23 cellular contexts compared by ENCODE assay signal in the genomic region with DNA sequence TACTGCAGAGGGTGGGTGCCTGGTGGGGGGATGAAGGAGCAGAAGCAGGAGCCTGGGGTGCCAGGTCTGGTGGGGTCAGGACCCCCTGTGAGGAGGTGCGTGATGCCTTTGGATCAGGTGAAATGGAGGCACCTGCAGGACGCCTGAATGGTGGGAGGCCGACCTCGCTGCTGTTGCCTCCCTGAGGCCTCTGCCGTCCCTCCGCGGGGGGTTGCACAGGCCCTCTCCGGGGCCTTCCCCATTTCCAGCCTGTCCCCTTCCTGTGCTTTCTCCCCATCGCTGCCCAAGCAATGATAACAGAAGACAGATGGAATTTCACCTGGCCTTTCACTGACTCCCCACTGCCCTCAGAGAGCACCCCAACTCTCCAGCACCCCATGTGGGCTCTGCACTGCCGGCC.
DNase-seq lines count a peak whose midpoint lies in the region; ATAC-seq, FAIRE-seq and TF ChIP-seq lines count a peak whose summit lies in the region.
"Had no signal": no experiment of that assay in that cellular context is flagged by ENCODE, and none has a peak within 500 bp of the region (broad histone marks: within the 10 kb centered on the region; RNA-seq: fewer than 3 reads in every experiment).

No MANE protein-coding gene starts in this region.

- 50% methylated on average over 1 of the region's 10 CpGs for WGBS in mammary epithelial cell (ENCODE audit: low coverage, missing lambda C conversion rate)
- 92% methylated on average over 2 of the region's 10 CpGs for WGBS in HepG2 (ENCODE audit: low lambda C conversion rate)

- no peak overlapping the region for H3K4me2 ChIP-seq in mammary epithelial cell (ENCODE audit: insufficient read depth, low read depth, low read length)
- no peak overlapping the region for H3K4me2 ChIP-seq in HepG2 (ENCODE audit: low read depth, low read length)
- H3K4me2 ChIP-seq in neural progenitor cell, result no peak overlapping the region
- H3K4me2 ChIP-seq: A549, GM23338 had no signal

- H3K4me1 ChIP-seq in mammary epithelial cell (ENCODE audit: insufficient read depth, low read length) (peaks cover 5% of the 10 kb centered on the region), HepG2 (ENCODE audit: insufficient read depth, low read length) (no peaks in the 10 kb centered on the region), neural progenitor cell (peaks cover 19% of the 10 kb centered on the region)
- H3K4me1 ChIP-seq: Caco-2 had no signal

- H3K9ac ChIP-seq in mammary epithelial cell (ENCODE audit: insufficient read depth, low read length), result no peak overlapping the region
- no peak overlapping the region for H3K9ac ChIP-seq in HepG2 (ENCODE audit: insufficient read depth, low read depth, low read length)
- no peak overlapping the region for H3K9ac ChIP-seq in neural progenitor cell

- H3K27me3 Mint-ChIP-seq in MCF 10A (ENCODE audit: insufficient read depth, unreplicated experiment), result no peaks in the 10 kb centered on the region
- peaks cover 2% of the 10 kb centered on the region for H3K27me3 Mint-ChIP-seq in neural progenitor cell (ENCODE audit: insufficient read depth, low read depth)
- H3K27me3 Mint-ChIP-seq: CD4-positive, alpha-beta T cell had no signal

- H4K20me1 ChIP-seq in mammary epithelial cell (ENCODE audit: insufficient read depth, low read length) (no peaks in the 10 kb centered on the region), HepG2 (ENCODE audit: insufficient read depth, low read length) (no peaks in the 10 kb centered on the region), neural progenitor cell (ENCODE audit: low read depth) (peaks cover 6% of the 10 kb centered on the region)

- FAIRE-seq in HepG2 (lab: Jason Lieb, UNC), result no peak
- FAIRE-seq: A549, GM12892, GM18507, H54 had no signal

- dilution Hi-C loops in mammary epithelial cell (cut with HindIII; ENCODE audit: low sequenced_read_pairs), result no loop called here

- intact Hi-C loops in MCF 10A (cut with micrococcal nuclease) (no loop called here), mammary epithelial cell (cut with micrococcal nuclease) (no loop called here), HepG2 (cut with micrococcal nuclease; ENCODE audit: unreplicated experiment) (no loop called here), posterior vena cava (cut with DNase I) (no loop called here)

- TF ChIP-seq CTCF in MCF 10A (IDR thresholded peaks at IDR 0.05; ENCODE audit: unreplicated experiment), result no peak
- TF ChIP-seq CTCF in mammary epithelial cell (conservative IDR thresholded peaks at IDR 0.05 in 1 of 2, IDR thresholded peaks at IDR 0.05 in 1 of 2; ENCODE audit: extremely low read depth in 1 of 2, insufficient read depth in 1 of 2, low read depth in 1 of 2, low read length in 2 of 2), result no peak
- TF ChIP-seq CTCF in HepG2 (CRISPR knock-in tag; IDR thresholded peaks at IDR 0.05), result no peak
- TF ChIP-seq CTCF in neural progenitor cell (IDR thresholded peaks at IDR 0.05), result no peak

- H3K79me2 ChIP-seq in mammary epithelial cell (ENCODE audit: insufficient read depth, low read length) (no peaks in the 10 kb centered on the region), HepG2 (ENCODE audit: insufficient read depth, low read length) (no peaks in the 10 kb centered on the region), neural progenitor cell (ENCODE audit: low read depth) (no peaks in the 10 kb centered on the region)

- H3K4me3 ChIP-seq in mammary epithelial cell (replicated peaks in 1 of 3; ENCODE audit: insufficient read depth in 1 of 3, low read depth in 2 of 3, low read length in 3 of 3), result no peak overlapping the region
- H3K4me3 ChIP-seq in HepG2 (replicated peaks in 1 of 3; ENCODE audit: insufficient read depth in 1 of 3, low read depth in 2 of 3, low read length in 3 of 3), result no peak overlapping the region
- H3K4me3 ChIP-seq in neural progenitor cell, result no peak overlapping the region
- H3K4me3 ChIP-seq: A549, GM23338 had no signal

- BruUV-seq in MCF 10A (replicated peaks; lab: Mats Ljungman, UMichigan) (no TSS peak), mammary epithelial cell (replicated peaks; lab: Mats Ljungman, UMichigan) (no TSS peak), HepG2 (replicated peaks; lab: Mats Ljungman, UMichigan) (no TSS peak)

- peaks cover 65% of the 10 kb centered on the region for H3K36me3 ChIP-seq in mammary epithelial cell (ENCODE audit: insufficient read depth, low read length)
- H3K36me3 ChIP-seq in HepG2 (replicated peaks in 1 of 2; ENCODE audit: control insufficient read depth in 1 of 2, insufficient read depth in 2 of 2, low read length in 2 of 2), result peaks cover 17 to 69% of the 10 kb centered on the region in 2 experiments
- no peaks in the 10 kb centered on the region for H3K36me3 ChIP-seq in neural progenitor cell

- H3K9me3 Mint-ChIP-seq in MCF 10A (ENCODE audit: unreplicated experiment) (no peaks in the 10 kb centered on the region), neural progenitor cell (no peaks in the 10 kb centered on the region)
- H3K9me3 Mint-ChIP-seq: CD4-positive, alpha-beta T cell; GM23338; HFFc6 had no signal

- H3K27ac Mint-ChIP-seq in MCF 10A (ENCODE audit: low read depth, unreplicated experiment), result peak overlapping the region; percentile 20
- H3K27ac Mint-ChIP-seq in neural progenitor cell, result peak overlapping the region; percentile 34
- H3K27ac Mint-ChIP-seq: CD4-positive, alpha-beta T cell; GM23338; HFFc6 had no signal

- CTCF ChIA-PET in MCF 10A (lab: Yijun Ruan, JAX) (no interaction called here), mammary epithelial cell (lab: Charles Lee; ENCODE audit: low non-redundant PET) (no interaction called here), HepG2 (lab: Yijun Ruan, JAX; ENCODE audit: low intra/inter-chr PET ratio, low total read pairs) (no interaction called here)

- DNase-seq in MCF 10A (ENCODE audit: unreplicated experiment) (no peak), mammary epithelial cell (no peak), ecto neural progenitor cell (ENCODE audit: low spot score) (peak; percentile 29), HepG2 (ENCODE audit: low spot score) (no peak), neural progenitor cell (ENCODE audit: low spot score) (no peak), posterior vena cava (ENCODE audit: low spot score) (no peak), globus pallidus (ENCODE audit: low spot score) (no peak)
- DNase-seq: AML-193; Caco-2; CD4-positive, alpha-beta T cell; DMS153; DMS79; GDM1; HCEC 1CT; HFFc6 had no signal

- TF ChIP-seq RAD21 in HepG2 (CRISPR knock-in tag; IDR thresholded peaks at IDR 0.05), result no peak

- no peak overlapping the region for H2AFZ ChIP-seq in mammary epithelial cell (ENCODE audit: low read depth, low read length)
- H2AFZ ChIP-seq in HepG2 (ENCODE audit: low read length), result no peak overlapping the region
- no peak overlapping the region for H2AFZ ChIP-seq in neural progenitor cell (replicated peaks)
- H2AFZ ChIP-seq: GM23338 had no signal

- TF ChIP-seq POLR2A in HepG2 (IDR thresholded peaks at IDR 0.05; ENCODE audit: insufficient read depth in 1 of 2, low read depth in 2 of 2, low read length in 2 of 2), result no peak

- peaks cover 6% of the 10 kb centered on the region for H3F3A ChIP-seq in neural progenitor cell (ENCODE audit: low read depth)

- H3K27ac ChIP-seq in mammary epithelial cell (ENCODE audit: insufficient read depth, low read depth, low read length) (no peak overlapping the region), HepG2 (ENCODE audit: extremely low read length, insufficient read depth, low read length) (no peak overlapping the region), neural progenitor cell (no peak overlapping the region)
- H3K27ac ChIP-seq: 22Rv1, A549, C4-2B had no signal

- H3K27me3 ChIP-seq in mammary epithelial cell (ENCODE audit: insufficient read depth, low read length) (no peaks in the 10 kb centered on the region), HepG2 (ENCODE audit: control insufficient read depth in 1 of 2, insufficient read depth in 2 of 2, low read length in 2 of 2) (no peaks in the 10 kb centered on the region), neural progenitor cell (no peaks in the 10 kb centered on the region)

- TF ChIP-seq EP300 in HepG2 (IDR thresholded peaks at IDR 0.05; ENCODE audit: low read depth in 2 of 2, low read length in 2 of 2), result no peak
- TF ChIP-seq EP300 in HepG2 (CRISPR knock-in tag; IDR thresholded peaks at IDR 0.05; ENCODE audit: borderline replicate concordance), result no peak

- peak; percentile 43; the same call in 2 of the 3 replicates for ATAC-seq in HepG2
- no peak for ATAC-seq in GM19023 (IDR thresholded peaks at IDR 0.05; ENCODE audit: unreplicated experiment)
- ATAC-seq: A549, GM23338 had no signal

- in situ Hi-C loops in mammary epithelial cell (cut with MboI; ENCODE audit: low sequenced_read_pairs in 2 of 2), result no loop called here
- in situ Hi-C loops in HepG2 (cut with HindIII; ENCODE audit: extremely low pct_ligation_motif_present, low pct_unique_long_range_greater_than_20kb), result no loop called here

- H3K36me3 Mint-ChIP-seq in MCF 10A (ENCODE audit: insufficient read depth, unreplicated experiment) (peaks cover 87% of the 10 kb centered on the region), neural progenitor cell (peaks cover 27% of the 10 kb centered on the region)

- H3K4me1 Mint-ChIP-seq in MCF 10A (ENCODE audit: insufficient read depth, unreplicated experiment) (peaks cover 6% of the 10 kb centered on the region), neural progenitor cell (peaks cover 23% of the 10 kb centered on the region)

- POLR2A ChIA-PET in MCF 10A (lab: Yijun Ruan, JAX) (interaction anchor here (2.8 kb wide), 1 partner anchor 9 kb away, joined by 8 read pairs; no protein-coding TSS in a partner anchor), HepG2 (lab: Yijun Ruan, JAX) (no interaction called here)

- no peaks in the 10 kb centered on the region for H3K9me3 ChIP-seq in mammary epithelial cell (replicated peaks; ENCODE audit: insufficient read depth, low read length)
- H3K9me3 ChIP-seq in HepG2 (ENCODE audit: low read length), result no peaks in the 10 kb centered on the region
- H3K9me3 ChIP-seq in neural progenitor cell (ENCODE audit: low read depth), result no peaks in the 10 kb centered on the region
- H3K9me3 ChIP-seq: A549, Caco-2 had no signal

- H3K4me3 Mint-ChIP-seq in MCF 10A (ENCODE audit: unreplicated experiment) (no peak overlapping the region), neural progenitor cell (no peak overlapping the region)
- H3K4me3 Mint-ChIP-seq: CD4-positive, alpha-beta T cell; GM23338; HFFc6 had no signal

TF ChIP-seq in HepG2, 621 proteins besides CTCF, POLR2A, EP300 and RAD21 (continues in another document):
- TF ChIP-seq, protein P1, sequence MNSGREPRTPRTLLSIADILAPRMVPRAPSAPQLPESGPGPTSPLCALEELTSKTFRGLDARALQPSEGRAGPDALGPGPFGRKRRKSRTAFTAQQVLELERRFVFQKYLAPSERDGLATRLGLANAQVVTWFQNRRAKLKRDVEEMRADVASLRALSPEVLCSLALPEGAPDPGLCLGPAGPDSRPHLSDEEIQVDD (CRISPR knock-in tag; IDR thresholded peaks at IDR 0.05; ENCODE audit: borderline replicate concordance), result no peak
